In the genomic region with DNA sequence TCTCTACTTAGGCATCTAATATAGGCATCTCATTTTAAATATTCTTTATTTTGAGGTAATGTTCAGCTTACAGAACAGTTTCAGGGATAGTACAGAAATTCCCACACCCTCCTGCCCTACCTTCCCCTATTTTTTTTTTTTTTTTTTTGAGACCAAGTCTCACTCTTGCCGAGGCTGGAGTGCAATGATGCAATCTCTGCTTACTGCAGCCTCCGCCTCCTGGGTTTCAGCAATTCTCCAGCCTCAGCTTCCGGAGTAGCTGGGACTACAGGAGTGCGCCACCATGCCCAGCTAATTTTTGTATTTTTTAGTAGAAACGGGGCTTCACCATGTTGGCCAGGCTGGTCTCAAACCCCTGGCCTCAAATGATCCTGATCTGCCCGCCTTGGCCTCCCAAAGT, we compare ENCODE assay signal across 16 cellular contexts.
DNase-seq lines count a peak whose midpoint lies in the region; TF ChIP-seq lines count a peak whose summit lies in the region.
"Had no signal": no experiment of that assay in that cellular context is flagged by ENCODE, and none has a peak within 500 bp of the region (broad histone marks: within the 10 kb centered on the region; RNA-seq: fewer than 3 reads in every experiment).

No MANE protein-coding gene starts in this region.

- H3K27ac ChIP-seq in HL-60 (replicated peaks) (peak overlapping the region; percentile 67), RWPE1 (no peak overlapping the region)
- H3K27ac ChIP-seq: gastrocnemius medialis, thoracic aorta had no signal

- CTCF ChIA-PET in RWPE1 (lab: Yijun Ruan, JAX) = interaction anchor here (0.6 to 1.7 kb wide), 5 partner anchors 34 to 268 kb away, joined by 3 to 7 read pairs (median 3); no protein-coding TSS in a partner anchor

- H3K4me1 ChIP-seq in BE2C = peaks cover 12% of the 10 kb centered on the region

- DNase-seq in AML-193 (lab: John Stamatoyannopoulos, UW) (peak; percentile 51 to 64), HL-60 (ENCODE audit: low read depth in 1 of 2, low spot score in 1 of 2) (peak; percentile 82 to 85), SKM-1 treated with dmso at 0.1 percent for 144 hours (lab: John Stamatoyannopoulos, UW; ENCODE audit: unreplicated experiment) (peak; percentile 61), iris pigment epithelial cell (ENCODE audit: low read depth) (peak; percentile 49), RWPE1 (ENCODE audit: low spot score) (no peak), BE2C (no peak), superior temporal gyrus (ENCODE audit: extremely low spot score) (no peak)
- DNase-seq: activated CD4-positive, alpha-beta memory T cell treated with anti-CD3 and anti-CD28 coated beads for 36 hours; activated T-cell treated with anti-CD3 and anti-CD28 coated beads for 4 hours; gastrocnemius medialis; kidney; NCI-H1417 treated with DMSO at 0.1 percent for 48 hours; posterior cingulate gyrus; stimulated activated CD4-positive, alpha-beta T cell treated with anti-CD3 and anti-CD28 coated beads, Interleukin-1b, Interleukin-23, amount 100 ng/mL, for 48 hours; stimulated activated naive B cell treated with anti-CD40 and anti-IgM and Interleukin-4, amounts not matched to agents 10 μg/mL and 1 μg/mL and 100 μg/mL, for 72 hours had no signal

- H3K36me3 ChIP-seq in BE2C = no peaks in the 10 kb centered on the region; the same call in 1 of the 2 replicates
- H3K36me3 ChIP-seq: gastrocnemius medialis, thoracic aorta had no signal

- no peaks in the 10 kb centered on the region for H3K9me3 ChIP-seq in BE2C
- H3K9me3 ChIP-seq: gastrocnemius medialis, thoracic aorta had no signal

- H3K4me3 ChIP-seq in HL-60 (replicated peaks; ENCODE audit: insufficient read depth, low read length) (no peak overlapping the region), BE2C (ENCODE audit: low read depth, low read length) (no peak overlapping the region)
- H3K4me3 ChIP-seq: gastrocnemius medialis, thoracic aorta had no signal

- TF ChIP-seq CTCF in HL-60 (IDR thresholded peaks at IDR 0.05; ENCODE audit: insufficient read depth, low read length) (no peak), RWPE1 (conservative IDR thresholded peaks at IDR 0.05; ENCODE audit: low read depth) (no peak), BE2C (IDR thresholded peaks at IDR 0.05; ENCODE audit: low read depth, low read length) (no peak)

- H3K27me3 ChIP-seq in HL-60 (ENCODE audit: insufficient read depth, poor library complexity, severe bottlenecking) (no peaks in the 10 kb centered on the region), BE2C (no peaks in the 10 kb centered on the region)
- H3K27me3 ChIP-seq: gastrocnemius medialis had no signal

- POLR2A ChIA-PET in RWPE1 (lab: Yijun Ruan, JAX; ENCODE audit: low non-redundant PET) = no interaction called here

Comparison
In these comparisons a context has a peak if more than half of its experiments do, and no peak if none do; other contexts are left out.
1. DNase-seq: peak in AML-193 (2 of 2), HL-60 (2 of 2), SKM-1 treated with dmso at 0.1 percent for 144 hours (single experiment) and iris pigment epithelial cell (single experiment); none in RWPE1 (single experiment), BE2C (single experiment) and superior temporal gyrus (single experiment).